In the genomic region with DNA sequence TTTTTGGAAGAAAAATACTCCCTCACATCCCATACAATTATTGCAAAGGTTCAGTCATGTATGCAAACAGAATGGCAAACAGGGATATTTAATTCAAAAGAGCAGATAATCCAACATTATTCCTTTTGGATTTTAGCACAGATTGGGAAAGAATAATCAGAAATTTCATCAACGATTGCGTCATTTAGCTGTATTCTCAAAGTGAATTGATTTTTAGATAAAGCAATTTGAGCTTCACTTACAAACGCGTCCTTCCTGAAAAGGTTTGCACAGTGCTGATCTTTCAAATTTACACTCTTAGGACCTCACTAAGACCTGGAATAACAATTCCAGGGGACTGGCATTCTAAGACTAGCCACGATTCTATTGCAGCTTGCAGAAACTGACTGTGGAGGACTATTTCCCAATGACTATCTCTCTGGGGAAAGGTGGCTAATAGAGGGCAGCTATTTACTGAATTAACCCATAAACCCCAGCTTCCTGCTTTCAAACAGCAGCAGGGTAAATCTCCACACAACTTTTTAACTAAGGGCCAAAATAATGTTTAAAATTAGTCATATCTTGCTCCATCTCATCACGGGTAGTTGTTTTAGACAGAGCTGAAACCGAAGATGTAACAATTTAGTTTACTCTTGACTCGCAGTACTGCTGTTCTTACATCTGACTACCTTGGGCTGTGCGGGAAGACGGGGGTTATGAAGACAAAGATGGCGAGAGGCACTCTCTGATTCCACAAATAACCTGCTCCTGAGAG, we compare ENCODE assay signal across 14 cellular contexts.
DNase-seq lines count a peak whose midpoint lies in the region; ATAC-seq and TF ChIP-seq lines count a peak whose summit lies in the region.
"Had no signal": no experiment of that assay in that cellular context is flagged by ENCODE, and none has a peak within 500 bp of the region (broad histone marks: within the 10 kb centered on the region; RNA-seq: fewer than 3 reads in every experiment).

No MANE protein-coding gene starts in this region.

- H3K79me2 ChIP-seq in MM.1S (ENCODE audit: low read length), result peaks cover 20% of the 10 kb centered on the region

- H3K36me3 ChIP-seq in right lobe of liver (peaks cover 0 to under 1% (median 0%) of the 10 kb centered on the region in 4 donors), testis (ENCODE audit: low read depth, missing control alignments) (no peaks in the 10 kb centered on the region), MM.1S (replicated peaks; ENCODE audit: insufficient read depth, low read length) (0 out of 2 replicates have a peak, but pooled peaks cover 4% of the 10 kb centered on the region)
- H3K36me3 ChIP-seq: BLaER1, right atrium auricular region had no signal

- no peaks in the 10 kb centered on the region for H3K9me3 ChIP-seq in right lobe of liver
- H3K9me3 ChIP-seq in testis, result no peaks in the 10 kb centered on the region
- no peaks in the 10 kb centered on the region for H3K9me3 ChIP-seq in MM.1S (replicated peaks; ENCODE audit: insufficient read depth, low read length)
- H3K9me3 ChIP-seq: BLaER1, right atrium auricular region had no signal

- H3K27ac ChIP-seq in right lobe of liver, result peak overlapping the region in 1 of 3 donors; percentile 56
- H3K27ac ChIP-seq in testis, result no peak overlapping the region
- H3K27ac ChIP-seq in MM.1S (ENCODE audit: low read length), result no peak overlapping the region
- H3K27ac ChIP-seq: BLaER1, right atrium auricular region had no signal

- H3F3A ChIP-seq in MM.1S (ENCODE audit: insufficient read depth, low read length), result peaks cover 5% of the 10 kb centered on the region

- H3K4me1 ChIP-seq in right lobe of liver (peaks cover 0 to 35% (median 8%) of the 10 kb centered on the region in 4 donors), testis (no peaks in the 10 kb centered on the region), MM.1S (ENCODE audit: low read length) (peaks cover 6% of the 10 kb centered on the region; the same call in 1 of the 2 replicates)
- H3K4me1 ChIP-seq: right atrium auricular region had no signal

- H4K20me1 ChIP-seq in MM.1S (ENCODE audit: insufficient read depth, low read length), result peaks cover 4% of the 10 kb centered on the region; the same call in 1 of the 2 replicates
- H4K20me1 ChIP-seq: BLaER1 had no signal

- no peak overlapping the region for H3K4me2 ChIP-seq in MM.1S (ENCODE audit: low read depth, low read length)
- H3K4me2 ChIP-seq: BLaER1 had no signal

- no peak overlapping the region for H3K9ac ChIP-seq in MM.1S (ENCODE audit: low read length)
- H3K9ac ChIP-seq: BLaER1 had no signal

- intact Hi-C loops in right lobe of liver (cut with DNase I) (no loop called here), testis (cut with DNase I; ENCODE audit: low total_unique reads) (no loop called here)

- TF ChIP-seq POLR2A in right lobe of liver (IDR thresholded peaks at IDR 0.05) (no peak), testis (IDR thresholded peaks at IDR 0.05) (no peak)

- H3K27me3 ChIP-seq in right lobe of liver (no peaks in the 10 kb centered on the region), testis (no peaks in the 10 kb centered on the region), MM.1S (replicated peaks; ENCODE audit: insufficient read depth, low read length) (no peaks in the 10 kb centered on the region)
- H3K27me3 ChIP-seq: BLaER1, right atrium auricular region had no signal

- H3K4me3 ChIP-seq in right lobe of liver (no peak overlapping the region), testis (no peak overlapping the region), MM.1S (ENCODE audit: low read length) (no peak overlapping the region)
- H3K4me3 ChIP-seq: BLaER1, right atrium auricular region had no signal

- 32% methylated on average over 11 of the region's 11 CpGs for WGBS in right lobe of liver (ENCODE audit: insufficient coverage, low coverage, low lambda C conversion rate, missing lambda C conversion rate)
- 74 to 76% methylated on average over 11 of the region's 11 CpGs for WGBS in testis, 2 donors

- H3K9me2 ChIP-seq in MM.1S (replicated peaks; ENCODE audit: insufficient read depth, low read length), result no peaks in the 10 kb centered on the region

- ATAC-seq in GM18858 (IDR thresholded peaks at IDR 0.05; ENCODE audit: unreplicated experiment) (peak; percentile 32), HG02798 (IDR thresholded peaks at IDR 0.05; ENCODE audit: poor library complexity, unreplicated experiment) (peak; percentile 54), right lobe of liver (peak; percentile 91 to 97 (median 93))
- ATAC-seq: activated T-cell treated with anti-CD3 and anti-CD28 coated beads, Interleukin-2, amount 50 U/mL, for 4 hours had no signal

- no peak overlapping the region for H2AFZ ChIP-seq in MM.1S (ENCODE audit: low read length)

- TF ChIP-seq CTCF in right lobe of liver (IDR thresholded peaks at IDR 0.05), result no peak
- TF ChIP-seq CTCF in testis (IDR thresholded peaks at IDR 0.05), result no peak
- no peak for TF ChIP-seq CTCF in MM.1S (IDR thresholded peaks at IDR 0.05; ENCODE audit: low read length)

- DNase-seq in NCI-H69 (lab: John Stamatoyannopoulos, UW) (peak; percentile 22), right lobe of liver (no peak), SW 1271 (lab: John Stamatoyannopoulos, UW) (no peak), testis (no peak), cerebellum (ENCODE audit: low spot score) (no peak), MM.1S (no peak)
- DNase-seq: activated T-cell treated with anti-CD3 and anti-CD28 coated beads, Interleukin-2, amount 50 U/mL, for 4 hours; GF-D8; Karpas-422; SHP77 had no signal

Comparison
In these comparisons a context has a peak if more than half of its experiments do, and no peak if none do; other contexts are left out.
1. ATAC-seq: peak in every context shown above with its lines; median percentile 93 in right lobe of liver; 54 in HG02798; 32 in GM18858.